Comparison of ENCODE assay signal across 8 cellular contexts in genomic region chr13:49652691-49653305, GRCh38. TPM values are rescaled to one million over a fixed set of nuclear protein-coding genes. Genes with fewer than 3 reads are reported as not detected.
A peak's percentile ranks its signal among the peaks of the same experiment; 100 is the strongest.
DNase-seq lines count a peak whose midpoint lies in the region; ATAC-seq and TF ChIP-seq lines count a peak whose summit lies in the region.

No MANE protein-coding gene starts in this region.

- H3K4me3 ChIP-seq in GM23338, result no peak overlapping the region
- no peak overlapping the region for H3K4me3 ChIP-seq in brain microvascular endothelial cell (ENCODE audit: low read depth, low read length)
- no peak overlapping the region for H3K4me3 ChIP-seq in lower lobe of right lung
- no peak overlapping the region for H3K4me3 ChIP-seq in uterus

- H3K4me1 ChIP-seq in GM23338 (ENCODE audit: insufficient read depth) (no peaks in the 10 kb centered on the region), lower lobe of right lung (peaks cover 6% of the 10 kb centered on the region), uterus (no peaks in the 10 kb centered on the region)

- H3K36me3 Mint-ChIP-seq in GM23338 (ENCODE audit: low read depth), result peaks cover 1% of the 10 kb centered on the region; the same call in 2 of the 3 replicates

- H3K9me3 Mint-ChIP-seq in GM23338, result no peaks in the 10 kb centered on the region

- H3K9me3 ChIP-seq in lower lobe of right lung (no peaks in the 10 kb centered on the region), uterus (no peaks in the 10 kb centered on the region)

- H2AFZ ChIP-seq in GM23338, result no peak overlapping the region

- no peaks in the 10 kb centered on the region for H3K9me2 ChIP-seq in GM23338 (ENCODE audit: insufficient read depth)

- H3K4me2 ChIP-seq in GM23338, result no peak overlapping the region

- H3K36me3 ChIP-seq in GM23338 (ENCODE audit: insufficient read depth), result no peaks in the 10 kb centered on the region; the same call in 1 of the 2 replicates
- no peaks in the 10 kb centered on the region for H3K36me3 ChIP-seq in brain microvascular endothelial cell (replicated peaks)
- no peaks in the 10 kb centered on the region for H3K36me3 ChIP-seq in lower lobe of right lung
- no peaks in the 10 kb centered on the region for H3K36me3 ChIP-seq in uterus

- H4K20me1 ChIP-seq in GM23338 (replicated peaks; ENCODE audit: insufficient read depth), result no peaks in the 10 kb centered on the region; the same call in 1 of the 2 replicates

- H3K27ac ChIP-seq in GM23338 (ENCODE audit: low read depth) (no peak overlapping the region), brain microvascular endothelial cell (no peak overlapping the region), lower lobe of right lung (no peak overlapping the region), uterus (no peak overlapping the region)

- 0 out of 2 replicates have a peak, but pooled peaks cover 5% of the 10 kb centered on the region for H3F3A ChIP-seq in GM23338 (replicated peaks; ENCODE audit: low read depth)

- H3K27ac Mint-ChIP-seq in GM23338, result no peak overlapping the region

- no peaks in the 10 kb centered on the region for H3K79me2 ChIP-seq in GM23338 (replicated peaks; ENCODE audit: insufficient read depth)

- H3K27me3 ChIP-seq in GM23338 (ENCODE audit: insufficient read depth) (no peaks in the 10 kb centered on the region), brain microvascular endothelial cell (replicated peaks) (no peaks in the 10 kb centered on the region), lower lobe of right lung (ENCODE audit: low read depth) (no peaks in the 10 kb centered on the region), uterus (no peaks in the 10 kb centered on the region)

- TF ChIP-seq CTCF in GM23338 (conservative IDR thresholded peaks at IDR 0.05; ENCODE audit: low read depth in 2 of 2) (peak; percentile 60 to 85), brain microvascular endothelial cell (IDR thresholded peaks at IDR 0.05; ENCODE audit: low read depth, low read length, missing control alignments) (peak; percentile 65), lower lobe of right lung (IDR thresholded peaks at IDR 0.05) (peak; percentile 42), uterus (IDR thresholded peaks at IDR 0.05) (peak in 2 of 4 experiments; percentile 7 to 16)

- DNase-seq in COLO829 (ENCODE audit: low spot score) (peak; percentile 40), GM23338 (ENCODE audit: low spot score) (peak; percentile 85), NCI-H69 (lab: John Stamatoyannopoulos, UW) (peak; percentile 77), brain microvascular endothelial cell (no peak), lower lobe of right lung (no peak), uterus (no peak)

- TF ChIP-seq POLR2A in uterus (IDR thresholded peaks at IDR 0.05), result no peak
- TF ChIP-seq POLR2A in GM18505 (IDR thresholded peaks at IDR 0.05; ENCODE audit: borderline replicate concordance, extremely low read depth, insufficient read depth, insufficient read length), result no peak

- peak; percentile 92 for ATAC-seq in GM23338
- ATAC-seq in lower lobe of right lung, result peak; percentile 44 to 62
- ATAC-seq in GM18505 (IDR thresholded peaks at IDR 0.05; ENCODE audit: unreplicated experiment), result no peak
- ATAC-seq in HG03469 (IDR thresholded peaks at IDR 0.05; ENCODE audit: unreplicated experiment), result no peak

- in situ Hi-C loops in brain microvascular endothelial cell (cut with HindIII; ENCODE audit: low pct_ligation_motif_present, low sequenced_read_pairs), result no loop called here

- peaks cover 4% of the 10 kb centered on the region; the same call in 2 of the 3 replicates for H3K4me1 Mint-ChIP-seq in GM23338

- intact Hi-C loops in lower lobe of right lung (cut with DNase I), result no loop called here
- intact Hi-C loops in uterus (cut with DNase I; ENCODE audit: low total_unique reads), result no loop called here

- H3K27me3 Mint-ChIP-seq in GM23338 (ENCODE audit: insufficient read depth, low read depth, poor library complexity), result no peaks in the 10 kb centered on the region

- no peak overlapping the region for H3K4me3 Mint-ChIP-seq in GM23338

TF ChIP-seq in GM23338, 12 proteins besides CTCF, POLR2A, EP300 and RAD21:
- TF ChIP-seq EZH2 (IDR thresholded peaks at IDR 0.05; ENCODE audit: low read depth, unreplicated experiment), result no peak
- TF ChIP-seq ZNF331 (CRISPR knock-in tag; IDR thresholded peaks at IDR 0.05; ENCODE audit: low read depth), result no peak
- TF ChIP-seq ZNF114 (CRISPR knock-in tag; IDR thresholded peaks at IDR 0.05), result no peak
- TF ChIP-seq CREB1 (CRISPR knock-in tag; IDR thresholded peaks at IDR 0.05; ENCODE audit: low read depth), result no peak
- TF ChIP-seq ZNF462 (CRISPR knock-in tag; IDR thresholded peaks at IDR 0.05), result no peak
- TF ChIP-seq JUNB (IDR thresholded peaks at IDR 0.05; ENCODE audit: unreplicated experiment), result no peak
- TF ChIP-seq EZH2phosphoT487 (IDR thresholded peaks at IDR 0.05; ENCODE audit: unreplicated experiment), result no peak
- no peak for TF ChIP-seq POLR2AphosphoS5 (IDR thresholded peaks at IDR 0.05; ENCODE audit: low read depth)
- no peak for TF ChIP-seq ETS1 (IDR thresholded peaks at IDR 0.05)

RNA-seq across cellular contexts. Expression of gene ARL11, which starts 24.5 kb away (rescaled TPM):
- total RNA-seq in GM23338 (2014; rRNA removed; shearing (Covaris generic)), result 0.52 and 1.2 TPM in 2 replicates
- 0.32 and 0.61 TPM in 2 replicates for polyA plus RNA-seq in GM23338 (2016; fragmentation: Nextera tagmentation; extraction: Ambion mirVana)
- total RNA-seq in lower lobe of right lung, result 7.5 TPM
- 1 to 10 TPM in 2 of 4 donors, under 1 TPM in 1, not detected in 1; 0.21 to 1.5 (median 1.2) TPM for total RNA-seq in uterus

RNA-seq across cellular contexts. Expression of gene EBPL, which starts 38.5 kb away (rescaled TPM):
- total RNA-seq in GM23338 (2014; rRNA removed; shearing (Covaris generic)), result 231 and 260 TPM in 2 replicates
- polyA plus RNA-seq in GM23338 (2016; fragmentation: Nextera tagmentation; extraction: Ambion mirVana), result 245 and 258 TPM in 2 replicates
- total RNA-seq in lower lobe of right lung, result 48.4 TPM
- 10 to 100 TPM; 47.0 to 99.4 (median 79.7) TPM for total RNA-seq in uterus

Comparison
In these comparisons a context has a peak if more than half of its experiments do, and no peak if none do; other contexts are left out.
1. DNase-seq: peak in COLO829 (single experiment), GM23338 (single experiment) and NCI-H69 (single experiment); none in brain microvascular endothelial cell (single experiment), lower lobe of right lung (single experiment) and uterus (0 of 2).
2. ATAC-seq: peak in GM23338 (single experiment) and lower lobe of right lung (2 of 2); none in GM18505 (single experiment) and HG03469 (single experiment).